Comparison of ENCODE assay signal across 8 cellular contexts in genomic region chr15:48800811-48801460, GRCh38. TPM values are rescaled to one million over a fixed set of nuclear protein-coding genes. Genes with fewer than 3 reads are reported as not detected.
DNase-seq lines count a peak whose midpoint lies in the region.

No MANE protein-coding gene starts in this region.

- H3K4me3 Mint-ChIP-seq in activated T-cell treated with anti-CD3 and anti-CD28 coated beads, Interleukin-2, amount 50 U/mL, for 24 hours: no peak overlapping the region

- H3K4ac ChIP-seq in mesenchymal stem cell (ENCODE audit: low read depth in 1 of 2, low read length in 2 of 2): no peak overlapping the region

- no peak overlapping the region for H2BK15ac ChIP-seq in mesenchymal stem cell (ENCODE audit: low read depth, poor library complexity, severe bottlenecking)

- DNase-seq in Caki2 (ENCODE audit: low read depth): peak; percentile 42
- DNase-seq in LoVo (ENCODE audit: low spot score): peak; percentile 48
- DNase-seq in T47D (ENCODE audit: low read depth in 1 of 2, low spot score in 1 of 2): peak; percentile 10 to 51
- peak; percentile 38 for DNase-seq in mesenchymal stem cell
- no peak for DNase-seq in activated CD4-positive, CD25-positive, alpha-beta regulatory T cell treated with anti-CD3 and anti-CD28 coated beads, Interleukin-2, amount 50 U/mL, for 72 hours
- DNase-seq in head of caudate nucleus: no peak
- no peak for DNase-seq in activated T-cell treated with anti-CD3 and anti-CD28 coated beads, Interleukin-2, amount 50 U/mL, for 24 hours
- no peak for DNase-seq in stimulated activated CD4-positive, alpha-beta T cell treated with anti-CD3 and anti-CD28 coated beads, Interleukin-2, amount 100 ng/mL, for 24 hours

- no peak overlapping the region for H3K14ac ChIP-seq in mesenchymal stem cell (ENCODE audit: low read length in 2 of 2)

- H4K91ac ChIP-seq in mesenchymal stem cell (ENCODE audit: low read length): no peak overlapping the region

- H3K4me1 Mint-ChIP-seq in activated T-cell treated with anti-CD3 and anti-CD28 coated beads, Interleukin-2, amount 50 U/mL, for 24 hours (ENCODE audit: low read depth): peaks cover 41% of the 10 kb centered on the region

- peaks cover 85% of the 10 kb centered on the region for H3K36me3 Mint-ChIP-seq in activated T-cell treated with anti-CD3 and anti-CD28 coated beads, Interleukin-2, amount 50 U/mL, for 24 hours (ENCODE audit: low read depth)

- in situ Hi-C loops in Caki2 (cut with HindIII; ENCODE audit: low pct_unique_long_range_greater_than_20kb, low sequenced_read_pairs) (no loop called here), T47D (cut with HindIII; ENCODE audit: low pct_unique_long_range_greater_than_20kb, low sequenced_read_pairs) (no loop called here)

- intact Hi-C loops in head of caudate nucleus (cut with DNase I): loop anchor here (10.0 kb wide), 1 partner anchor 156 kb away; the partner anchor contains the start of gene FBN1

- H3K27me3 ChIP-seq in mesenchymal stem cell (ENCODE audit: control insufficient read depth in 1 of 2, insufficient read depth in 1 of 2, low read length in 2 of 2): no peaks in the 10 kb centered on the region

- H2BK120ac ChIP-seq in mesenchymal stem cell (ENCODE audit: low read depth, low read length): no peak overlapping the region

- H3K27me3 Mint-ChIP-seq in activated T-cell treated with anti-CD3 and anti-CD28 coated beads, Interleukin-2, amount 50 U/mL, for 24 hours: no peaks in the 10 kb centered on the region

- H3K27ac Mint-ChIP-seq in activated T-cell treated with anti-CD3 and anti-CD28 coated beads, Interleukin-2, amount 50 U/mL, for 24 hours: no peak overlapping the region

- no peak overlapping the region for H3K23ac ChIP-seq in mesenchymal stem cell (ENCODE audit: low read length in 2 of 2)

- H3K4me3 ChIP-seq in mesenchymal stem cell (ENCODE audit: insufficient read depth in 1 of 2, low read depth in 1 of 2, low read length in 2 of 2): no peak overlapping the region

- no peaks in the 10 kb centered on the region for H3K9me3 Mint-ChIP-seq in activated T-cell treated with anti-CD3 and anti-CD28 coated beads, Interleukin-2, amount 50 U/mL, for 24 hours

- H3K79me1 ChIP-seq in mesenchymal stem cell (replicated peaks; ENCODE audit: low read length, poor library complexity, severe bottlenecking): peaks cover 15% of the 10 kb centered on the region

- peaks cover 2% of the 10 kb centered on the region for H3K4me1 ChIP-seq in mesenchymal stem cell (ENCODE audit: control insufficient read depth, insufficient read depth, low read depth, low read length)

- no peak overlapping the region for H2AFZ ChIP-seq in mesenchymal stem cell (ENCODE audit: low read depth, low read length)

- no peak overlapping the region for H4K8ac ChIP-seq in mesenchymal stem cell (ENCODE audit: low read length)

- no CpG with 5 or more reads among the region's 4 CpGs for WGBS in mesenchymal stem cell

- no peaks in the 10 kb centered on the region for H3K9me3 ChIP-seq in mesenchymal stem cell (ENCODE audit: control insufficient read depth, low read length)

- H3K36me3 ChIP-seq in mesenchymal stem cell (ENCODE audit: control insufficient read depth in 1 of 2, insufficient read depth in 2 of 2, low read depth in 1 of 2, low read length in 2 of 2): peaks cover 0 to 3% of the 10 kb centered on the region in 2 experiments

- H2BK12ac ChIP-seq in mesenchymal stem cell (ENCODE audit: low read length in 2 of 2): no peak overlapping the region

- H3K4me2 ChIP-seq in mesenchymal stem cell (ENCODE audit: low read length, poor library complexity, severe bottlenecking): no peak overlapping the region

- no peak overlapping the region for H2AK5ac ChIP-seq in mesenchymal stem cell (ENCODE audit: low read length, severe bottlenecking)

- H3K18ac ChIP-seq in mesenchymal stem cell (ENCODE audit: low read depth in 1 of 2, low read length in 2 of 2): no peak overlapping the region

- H3K27ac ChIP-seq in mesenchymal stem cell (ENCODE audit: low read length, poor library complexity, severe bottlenecking): no peak overlapping the region

- H3K9ac ChIP-seq in mesenchymal stem cell (ENCODE audit: low read length): peak overlapping the region; percentile 82

- no peak overlapping the region for H2BK5ac ChIP-seq in mesenchymal stem cell (ENCODE audit: low read depth, low read length, poor library complexity, severe bottlenecking)

RNA-seq across cellular contexts. Expression of gene CEP152, which starts 9.9 kb away (rescaled TPM):
- 2.2 and 5.2 TPM in 2 replicates for total RNA-seq in Caki2 (2014; rRNA removed; shearing (Covaris generic); ENCODE audit: low replicate concordance)
- polyA plus RNA-seq in mesenchymal stem cell (2013, experiment 1 of 2): 2.8 TPM
- 2.5 TPM for polyA plus RNA-seq in mesenchymal stem cell (2013, experiment 2 of 2)

Comparison
In these comparisons a context has a peak if more than half of its experiments do, and no peak if none do; other contexts are left out.
1. DNase-seq: peak in Caki2 (single experiment), LoVo (single experiment), T47D (2 of 2) and mesenchymal stem cell (single experiment); none in activated CD4-positive, CD25-positive, alpha-beta regulatory T cell treated with anti-CD3 and anti-CD28 coated beads, Interleukin-2, amount 50 U/mL, for 72 hours (single experiment), head of caudate nucleus (0 of 42), activated T-cell treated with anti-CD3 and anti-CD28 coated beads, Interleukin-2, amount 50 U/mL, for 24 hours (single experiment) and stimulated activated CD4-positive, alpha-beta T cell treated with anti-CD3 and anti-CD28 coated beads, Interleukin-2, amount 100 ng/mL, for 24 hours (0 of 2).